12 cellular contexts compared by ENCODE assay signal in the genomic region with DNA sequence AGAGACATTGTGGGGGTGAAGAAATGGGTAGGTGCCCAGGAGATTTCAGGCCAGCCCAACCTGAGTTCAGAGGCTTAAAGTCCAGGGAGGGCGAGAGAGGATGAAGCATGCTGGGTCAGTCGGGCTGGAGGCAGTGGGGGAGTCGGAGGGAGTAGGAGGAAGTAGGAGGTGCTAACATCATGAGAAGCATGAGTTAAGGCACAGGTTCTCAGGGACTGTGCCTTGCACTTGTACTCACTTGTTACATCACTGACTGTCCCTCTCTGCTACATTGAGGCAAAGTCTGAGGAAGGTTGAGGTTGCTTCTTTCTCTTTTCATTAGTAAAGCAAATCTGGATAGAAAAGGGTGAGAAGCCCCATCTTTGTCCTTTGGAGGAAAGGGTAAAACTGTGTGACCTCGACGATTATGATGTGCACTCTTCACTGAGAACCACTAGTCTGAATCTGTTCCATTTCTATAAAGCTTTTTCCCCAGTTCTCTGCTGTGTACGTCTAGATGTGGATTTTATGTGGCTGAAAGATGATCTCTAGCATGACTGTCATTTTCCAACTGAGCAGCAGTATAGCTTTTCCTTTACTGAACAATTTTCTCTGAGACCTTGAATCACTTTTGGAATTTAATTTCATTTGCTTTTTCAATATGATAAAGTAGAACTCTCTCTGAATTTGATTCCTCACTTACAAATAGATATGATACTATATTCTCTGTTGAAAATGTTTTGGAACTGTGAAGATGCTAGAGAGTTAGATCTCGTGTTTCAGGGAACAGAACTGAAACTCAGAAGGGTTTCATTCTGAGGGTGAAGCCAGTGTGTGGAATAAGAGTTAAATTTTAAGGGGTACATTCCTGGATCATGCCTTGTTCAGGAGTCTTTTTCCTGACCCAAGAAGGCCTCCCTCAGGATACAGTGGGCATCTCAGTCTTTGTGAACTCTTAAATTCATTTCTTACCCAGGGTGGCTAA.
A peak's percentile ranks its signal among the peaks of the same experiment; 100 is the strongest.
DNase-seq lines count a peak whose midpoint lies in the region; ATAC-seq and TF ChIP-seq lines count a peak whose summit lies in the region.
"Had no signal": no experiment of that assay in that cellular context is flagged by ENCODE, and none has a peak within 500 bp of the region (broad histone marks: within the 10 kb centered on the region; RNA-seq: fewer than 3 reads in every experiment).

No MANE protein-coding gene starts in this region.

- no peak overlapping the region for H3K4me3 Mint-ChIP-seq in activated CD8-positive, alpha-beta memory T cell treated with anti-CD3 and anti-CD28 coated beads, Interleukin-2, amount 10 ng/mL, durations not matched to agents 7 days and 5 days
- H3K4me3 Mint-ChIP-seq: activated naive CD4-positive, alpha-beta T cell treated with anti-CD3 and anti-CD28 coated beads, Interleukin-2, amount 50 U/mL, for 24 hours had no signal

- no peaks in the 10 kb centered on the region for H3K27me3 Mint-ChIP-seq in activated CD8-positive, alpha-beta memory T cell treated with anti-CD3 and anti-CD28 coated beads, Interleukin-2, amount 10 ng/mL, durations not matched to agents 7 days and 5 days
- H3K27me3 Mint-ChIP-seq: activated naive CD4-positive, alpha-beta T cell treated with anti-CD3 and anti-CD28 coated beads, Interleukin-2, amount 50 U/mL, for 24 hours had no signal

- no peak for TF ChIP-seq POLR2A in testis (IDR thresholded peaks at IDR 0.05)

- no peaks in the 10 kb centered on the region for H3K9me3 ChIP-seq in testis

- peaks cover 22% of the 10 kb centered on the region for H3K4me1 ChIP-seq in testis

- no peak for DNase-seq in activated CD8-positive, alpha-beta memory T cell treated with anti-CD3 and anti-CD28 coated beads, Interleukin-2, amount 10 ng/mL, durations not matched to agents 7 days and 5 days
- DNase-seq in activated CD8-positive, alpha-beta memory T cell treated with anti-CD3 and anti-CD28 coated beads, Interleukin-2, amount 50 U/mL, for 4 hours = no peak
- DNase-seq in LHCN-M2 (ENCODE audit: low read depth) (peak; percentile 42), fibroblast of pulmonary artery (ENCODE audit: low read depth) (peak; percentile 18), testis (peak; percentile 22), NCI-H2227 treated with DMSO at 0.1 percent for 48 hours (lab: John Stamatoyannopoulos, UW) (no peak)
- DNase-seq: GF-D8 had no signal

- peaks cover 2% of the 10 kb centered on the region for H3K36me3 Mint-ChIP-seq in activated CD8-positive, alpha-beta memory T cell treated with anti-CD3 and anti-CD28 coated beads, Interleukin-2, amount 10 ng/mL, durations not matched to agents 7 days and 5 days

- peak; percentile 16 for ATAC-seq in activated CD8-positive, alpha-beta memory T cell treated with anti-CD3 and anti-CD28 coated beads, Interleukin-2, amount 10 ng/mL, durations not matched to agents 7 days and 5 days
- ATAC-seq in HG02642 (IDR thresholded peaks at IDR 0.05; ENCODE audit: poor library complexity, unreplicated experiment) (no peak), HG03460 (IDR thresholded peaks at IDR 0.05; ENCODE audit: unreplicated experiment) (no peak)
- ATAC-seq: activated CD4-positive, CD25-positive, alpha-beta regulatory T cell treated with anti-CD3 and anti-CD28 coated beads, Interleukin-2, amount 50 U/mL, for 24 hours; Panc1 had no signal

- peaks cover 24% of the 10 kb centered on the region for H3K4me1 Mint-ChIP-seq in activated CD8-positive, alpha-beta memory T cell treated with anti-CD3 and anti-CD28 coated beads, Interleukin-2, amount 10 ng/mL, durations not matched to agents 7 days and 5 days

- H3K27me3 ChIP-seq in testis = no peaks in the 10 kb centered on the region

- H3K4me3 ChIP-seq in fibroblast of pulmonary artery (replicated peaks; ENCODE audit: low read depth, low read length) = no peak overlapping the region
- H3K4me3 ChIP-seq in testis = no peak overlapping the region

- H3K36me3 ChIP-seq in testis (ENCODE audit: low read depth, missing control alignments) = no peaks in the 10 kb centered on the region

- no peak overlapping the region for H3K27ac Mint-ChIP-seq in activated CD8-positive, alpha-beta memory T cell treated with anti-CD3 and anti-CD28 coated beads, Interleukin-2, amount 10 ng/mL, durations not matched to agents 7 days and 5 days
- H3K27ac Mint-ChIP-seq: activated naive CD4-positive, alpha-beta T cell treated with anti-CD3 and anti-CD28 coated beads, Interleukin-2, amount 50 U/mL, for 24 hours had no signal

- no peaks in the 10 kb centered on the region for H3K9me3 Mint-ChIP-seq in activated CD8-positive, alpha-beta memory T cell treated with anti-CD3 and anti-CD28 coated beads, Interleukin-2, amount 10 ng/mL, durations not matched to agents 7 days and 5 days (ENCODE audit: low read depth)
- H3K9me3 Mint-ChIP-seq: activated naive CD4-positive, alpha-beta T cell treated with anti-CD3 and anti-CD28 coated beads, Interleukin-2, amount 50 U/mL, for 24 hours had no signal

- no peak for TF ChIP-seq CTCF in fibroblast of pulmonary artery (IDR thresholded peaks at IDR 0.05; ENCODE audit: low read length, missing control alignments)
- no peak for TF ChIP-seq CTCF in testis (IDR thresholded peaks at IDR 0.05)

- CTCF ChIA-PET in activated CD8-positive, alpha-beta memory T cell treated with anti-CD3 and anti-CD28 coated beads, Interleukin-2, amount 10 ng/mL, durations not matched to agents 7 days and 5 days (lab: Charles Lee) = no interaction called here

- peak overlapping the region in 1 of 2 donors; percentile 92 for H3K27ac ChIP-seq in testis

- intact Hi-C loops in testis (cut with DNase I; ENCODE audit: low total_unique reads) = no loop called here

- 44 to 63% methylated on average over 7 of the region's 7 CpGs for WGBS in testis, 2 donors

Comparison
In these comparisons a context has a peak if more than half of its experiments do, and no peak if none do; other contexts are left out.
1. DNase-seq: peak in LHCN-M2 (single experiment), fibroblast of pulmonary artery (single experiment) and testis (single experiment); none in activated CD8-positive, alpha-beta memory T cell treated with anti-CD3 and anti-CD28 coated beads, Interleukin-2, amount 10 ng/mL, durations not matched to agents 7 days and 5 days (single experiment), activated CD8-positive, alpha-beta memory T cell treated with anti-CD3 and anti-CD28 coated beads, Interleukin-2, amount 50 U/mL, for 4 hours (single experiment) and NCI-H2227 treated with DMSO at 0.1 percent for 48 hours (single experiment).